ENCODE assay signal across 10 cellular contexts in the genomic region with DNA sequence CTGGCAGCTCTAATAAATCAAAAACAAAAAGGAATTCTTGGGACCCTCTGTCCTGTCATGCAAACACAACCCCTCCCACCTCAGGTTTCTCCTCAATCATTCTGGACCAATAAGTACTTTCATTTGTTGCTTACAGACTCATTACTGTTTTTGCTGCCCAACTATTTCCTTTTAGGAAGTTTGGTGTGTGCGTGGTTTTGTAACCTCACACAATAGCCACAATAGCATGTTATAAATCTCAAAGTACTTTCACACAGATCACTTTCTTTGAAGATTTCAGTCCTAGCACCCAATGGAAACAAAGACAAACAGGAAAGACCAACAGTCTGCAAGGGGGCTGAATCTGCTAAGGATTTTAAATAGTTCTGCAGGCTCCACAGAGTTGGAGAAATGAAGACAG. TPM values are rescaled to one million over a fixed set of nuclear protein-coding genes. Genes with fewer than 3 reads are reported as not detected.
DNase-seq lines count a peak whose midpoint lies in the region; ATAC-seq and TF ChIP-seq lines count a peak whose summit lies in the region.
"Had no signal": no experiment of that assay in that cellular context is flagged by ENCODE, and none has a peak within 500 bp of the region (broad histone marks: within the 10 kb centered on the region; RNA-seq: fewer than 3 reads in every experiment).

No MANE protein-coding gene starts in this region.

- TF ChIP-seq CTCF in hepatocyte (IDR thresholded peaks at IDR 0.05; ENCODE audit: poor library complexity) (no peak), transverse colon (IDR thresholded peaks at IDR 0.05) (no peak)

- POLR2A ChIA-PET in activated CD8-positive, alpha-beta T cell treated with anti-CD3 and anti-CD28 coated beads, Interleukin-2, amount 10 ng/mL, durations not matched to agents 7 days and 5 days (lab: Charles Lee): interaction anchor here (0.6 to 1.2 kb wide), 2 partner anchors 124 to 142 kb away, joined by 4 to 5 read pairs; a partner anchor contains a TSS

- DNase-seq in activated naive CD4-positive, alpha-beta T cell treated with Interleukin-2 at 50 U/mL for 16 hours: no peak
- peak; percentile 66 for DNase-seq in activated CD8-positive, alpha-beta T cell treated with anti-CD3 and anti-CD28 coated beads, Interleukin-2, amount 10 ng/mL, durations not matched to agents 7 days and 5 days
- DNase-seq in hepatocyte (ENCODE audit: low spot score) (no peak), transverse colon (no peak), NCI-H69 (lab: John Stamatoyannopoulos, UW) (no peak), T1000 (lab: John Stamatoyannopoulos, UW) (no peak)
- DNase-seq: NCI-H345 had no signal

- H4K20me1 ChIP-seq in hepatocyte (ENCODE audit: insufficient read depth, poor library complexity, severe bottlenecking): peaks cover 77% of the 10 kb centered on the region

- H3K27ac ChIP-seq in hepatocyte (peak overlapping the region; percentile 15), transverse colon (peak overlapping the region; percentile 50 to 92 (median 60))
- H3K27ac ChIP-seq: C4-2B had no signal

- H2AFZ ChIP-seq in hepatocyte: no peak overlapping the region

- peaks cover 53% of the 10 kb centered on the region for H3K4me1 ChIP-seq in hepatocyte (ENCODE audit: insufficient read depth)
- peaks cover 35 to 82% (median 65%) of the 10 kb centered on the region in 4 donors for H3K4me1 ChIP-seq in transverse colon

- H3K79me2 ChIP-seq in hepatocyte: peaks cover 94% of the 10 kb centered on the region

- H3K27me3 ChIP-seq in hepatocyte (no peaks in the 10 kb centered on the region), transverse colon (no peaks in the 10 kb centered on the region)

- no peak overlapping the region for H3K4me3 ChIP-seq in hepatocyte
- peak overlapping the region in 1 of 4 donors; percentile 1 for H3K4me3 ChIP-seq in transverse colon

- peak overlapping the region; percentile 1 for H3K27ac Mint-ChIP-seq in activated naive CD4-positive, alpha-beta T cell treated with anti-CD3 and anti-CD28 coated beads, Interleukin-2, amount 50 U/mL, for 24 hours
- H3K27ac Mint-ChIP-seq in activated CD8-positive, alpha-beta T cell treated with anti-CD3 and anti-CD28 coated beads, Interleukin-2, amount 10 ng/mL, durations not matched to agents 7 days and 5 days: peak overlapping the region; percentile 72

- CTCF ChIA-PET in activated CD8-positive, alpha-beta T cell treated with anti-CD3 and anti-CD28 coated beads, Interleukin-2, amount 10 ng/mL, durations not matched to agents 7 days and 5 days (lab: Charles Lee): interaction anchor here (0.7 to 1.1 kb wide), 3 partner anchors 9 to 27 kb away, joined by 3 to 6 read pairs (median 3); no protein-coding TSS in a partner anchor

- peaks cover 4% of the 10 kb centered on the region for H3K36me3 Mint-ChIP-seq in activated naive CD4-positive, alpha-beta T cell treated with anti-CD3 and anti-CD28 coated beads, Interleukin-2, amount 50 U/mL, for 24 hours
- H3K36me3 Mint-ChIP-seq in activated CD8-positive, alpha-beta T cell treated with anti-CD3 and anti-CD28 coated beads, Interleukin-2, amount 10 ng/mL, durations not matched to agents 7 days and 5 days (ENCODE audit: low read depth): peaks cover 35% of the 10 kb centered on the region

- H3K4me1 Mint-ChIP-seq in activated naive CD4-positive, alpha-beta T cell treated with anti-CD3 and anti-CD28 coated beads, Interleukin-2, amount 50 U/mL, for 24 hours: peaks cover 75% of the 10 kb centered on the region
- peaks cover 78% of the 10 kb centered on the region for H3K4me1 Mint-ChIP-seq in activated CD8-positive, alpha-beta T cell treated with anti-CD3 and anti-CD28 coated beads, Interleukin-2, amount 10 ng/mL, durations not matched to agents 7 days and 5 days (ENCODE audit: low read depth)

- H3K4me2 ChIP-seq in hepatocyte: peak overlapping the region; percentile 56

- no peaks in the 10 kb centered on the region for H3K36me3 ChIP-seq in hepatocyte (replicated peaks; ENCODE audit: insufficient read depth, low read depth)
- no peaks in the 10 kb centered on the region for H3K36me3 ChIP-seq in transverse colon

- 73% methylated on average over 1 of the region's 1 CpG for WGBS in hepatocyte (ENCODE audit: low lambda C conversion rate, missing lambda C conversion rate)
- WGBS in transverse colon (ENCODE audit: low coverage in 1 of 2), 2 donors: 10 to 17% methylated on average over 1 of the region's 1 CpG

- no peaks in the 10 kb centered on the region for H3K9me2 ChIP-seq in hepatocyte (replicated peaks; ENCODE audit: insufficient read depth)

- H3K9me3 ChIP-seq in hepatocyte (ENCODE audit: low read depth): no peaks in the 10 kb centered on the region
- no peaks in the 10 kb centered on the region for H3K9me3 ChIP-seq in transverse colon

- peak; percentile 29 for ATAC-seq in activated CD8-positive, alpha-beta T cell treated with anti-CD3 and anti-CD28 coated beads, Interleukin-2, amount 10 ng/mL, durations not matched to agents 7 days and 5 days
- ATAC-seq in GM21515 (IDR thresholded peaks at IDR 0.05; ENCODE audit: unreplicated experiment): no peak

- TF ChIP-seq POLR2A in transverse colon (IDR thresholded peaks at IDR 0.05): no peak

- H3K4me3 Mint-ChIP-seq in activated naive CD4-positive, alpha-beta T cell treated with anti-CD3 and anti-CD28 coated beads, Interleukin-2, amount 50 U/mL, for 24 hours: peak overlapping the region; percentile 71
- H3K4me3 Mint-ChIP-seq in activated CD8-positive, alpha-beta T cell treated with anti-CD3 and anti-CD28 coated beads, Interleukin-2, amount 10 ng/mL, durations not matched to agents 7 days and 5 days: peak overlapping the region; percentile 50

- no peaks in the 10 kb centered on the region for H3K9me3 Mint-ChIP-seq in activated naive CD4-positive, alpha-beta T cell treated with anti-CD3 and anti-CD28 coated beads, Interleukin-2, amount 50 U/mL, for 24 hours
- H3K9me3 Mint-ChIP-seq in activated CD8-positive, alpha-beta T cell treated with anti-CD3 and anti-CD28 coated beads, Interleukin-2, amount 10 ng/mL, durations not matched to agents 7 days and 5 days (ENCODE audit: insufficient read depth): no peaks in the 10 kb centered on the region

- in situ Hi-C loops in transverse colon (cut with MboI; ENCODE audit: low pct_ligation_motif_present in 1 of 4, low pct_unique_long_range_greater_than_20kb in 1 of 4, low sequenced_read_pairs in 3 of 4): no loop called here

- no peak for TF ChIP-seq EP300 in transverse colon (IDR thresholded peaks at IDR 0.05; ENCODE audit: low read depth)

- no peaks in the 10 kb centered on the region for H3K27me3 Mint-ChIP-seq in activated naive CD4-positive, alpha-beta T cell treated with anti-CD3 and anti-CD28 coated beads, Interleukin-2, amount 50 U/mL, for 24 hours
- H3K27me3 Mint-ChIP-seq in activated CD8-positive, alpha-beta T cell treated with anti-CD3 and anti-CD28 coated beads, Interleukin-2, amount 10 ng/mL, durations not matched to agents 7 days and 5 days (ENCODE audit: low read depth): no peaks in the 10 kb centered on the region

- intact Hi-C loops in transverse colon (cut with DNase I; ENCODE audit: low total_unique reads): no loop called here

RNA-seq across cellular contexts. Expression of a gene that starts 4.4 kb away (rescaled TPM):
- 10 to 100 TPM; 57.3 to 60.9 TPM for total RNA-seq in activated CD8-positive, alpha-beta T cell treated with anti-CD3 and anti-CD28 coated beads, Interleukin-2, amount 10 ng/mL, durations not matched to agents 7 days and 5 days
- total RNA-seq in hepatocyte (58.3 and 64.3 TPM in 2 replicates), transverse colon (10 to 100 TPM; 15.5 to 54.6 (median 45.9) TPM)
- 106 and 124 TPM in 2 replicates for polyA plus RNA-seq in hepatocyte

RNA-seq across cellular contexts. Expression of a gene that starts 4.5 kb away (rescaled TPM):
- total RNA-seq in activated CD8-positive, alpha-beta T cell treated with anti-CD3 and anti-CD28 coated beads, Interleukin-2, amount 10 ng/mL, durations not matched to agents 7 days and 5 days: 10 to 100 TPM; 15.5 to 17.9 TPM
- total RNA-seq in hepatocyte (31.8 and 43.5 TPM in 2 replicates), transverse colon (100 to 1,000 TPM in 2 of 4 donors, 10 to 100 TPM in 2; 35.0 to 258 (median 89.4) TPM)
- 28.7 and 31.4 TPM in 2 replicates for polyA plus RNA-seq in hepatocyte

RNA-seq across cellular contexts. Expression of a gene that starts 35.8 kb away (rescaled TPM):
- under 1 TPM; 0.58 to 0.70 TPM for total RNA-seq in activated CD8-positive, alpha-beta T cell treated with anti-CD3 and anti-CD28 coated beads, Interleukin-2, amount 10 ng/mL, durations not matched to agents 7 days and 5 days
- total RNA-seq in hepatocyte (0.16 and 0.23 TPM in 2 replicates), transverse colon (10 to 100 TPM in 1 of 4 donors, 1 to 10 TPM in 2, not detected in 1; 1.6 to 19.8 (median 4.9) TPM)
- polyA plus RNA-seq in hepatocyte: 0.13 and 0.39 TPM in 2 replicates
